In the genomic region with DNA sequence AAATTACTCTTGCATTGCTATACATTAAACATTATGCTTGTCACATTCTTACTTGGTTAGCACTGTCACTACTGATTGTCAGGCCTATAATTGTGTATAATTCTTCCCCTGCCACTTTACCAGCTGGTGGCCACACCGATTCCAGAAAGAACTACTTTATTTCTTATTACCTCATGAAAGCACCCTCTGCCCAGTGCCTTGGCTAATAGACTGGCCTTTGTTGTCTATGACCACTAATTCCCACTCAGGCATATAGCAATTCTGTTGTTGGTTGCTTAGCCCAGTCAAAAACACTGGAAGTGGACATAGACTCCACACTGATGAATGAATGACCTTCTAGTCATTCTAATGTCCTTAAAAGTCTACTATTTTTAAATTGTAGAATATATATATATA, we compare ENCODE assay signal across 22 cellular contexts. TPM values are rescaled to one million over a fixed set of nuclear protein-coding genes. Genes with fewer than 3 reads are reported as not detected.
DNase-seq lines count a peak whose midpoint lies in the region; ATAC-seq and TF ChIP-seq lines count a peak whose summit lies in the region.
"Had no signal": no experiment of that assay in that cellular context is flagged by ENCODE, and none has a peak within 500 bp of the region (broad histone marks: within the 10 kb centered on the region; RNA-seq: fewer than 3 reads in every experiment).

No MANE protein-coding gene starts in this region.

- no peak overlapping the region for H3K4me2 ChIP-seq in IMR-90 (ENCODE audit: low read depth, low read length)
- H3K4me2 ChIP-seq: PC-9 had no signal

- no peak overlapping the region for H3K4me3 ChIP-seq in IMR-90 (ENCODE audit: insufficient read depth, low read depth, low read length)
- H3K4me3 ChIP-seq: lower lobe of right lung, PC-9, SJSA1, transverse colon had no signal

- H2BK20ac ChIP-seq in IMR-90 (ENCODE audit: low read depth, low read length) = no peak overlapping the region

- in situ Hi-C loops in IMR-90 (cut with MboI; ENCODE audit: low sequenced_read_pairs) = no loop called here

- no peak overlapping the region for H2BK15ac ChIP-seq in IMR-90 (ENCODE audit: low read depth, low read length)

- H4K8ac ChIP-seq in IMR-90 (ENCODE audit: low read depth in 2 of 2, low read length in 2 of 2) = peak overlapping the region in 1 of 2 experiments; percentile 46; a peak in 2 of 4 replicates

- no peak for TF ChIP-seq CTCF in IMR-90 (conservative IDR thresholded peaks at IDR 0.05; ENCODE audit: low read depth, low read length)

- no peak for TF ChIP-seq POLR2A in IMR-90 (IDR thresholded peaks at IDR 0.05; ENCODE audit: low read depth, low read length)

- peak overlapping the region; percentile 90 for H3K4me3 Mint-ChIP-seq in stimulated activated naive CD8-positive, alpha-beta T cell treated with anti-CD3 and anti-CD28 coated beads, Interleukin-15, Interleukin-2, amounts not matched to agents 100 ng/mL and 50 ng/mL, for 24 hours
- H3K4me3 Mint-ChIP-seq in activated naive CD8-positive, alpha-beta T cell treated with anti-CD3 and anti-CD28 coated beads, Interleukin-2, amount 10 ng/mL, durations not matched to agents 7 days and 5 days = no peak overlapping the region
- H3K4me3 Mint-ChIP-seq in stimulated activated naive CD8-positive, alpha-beta T cell treated with anti-CD3 and anti-CD28 coated beads, Interleukin-15, amount 100 ng/mL, for 72 hours = peak overlapping the region; percentile 76 to 86
- no peak overlapping the region for H3K4me3 Mint-ChIP-seq in T-helper 2 cell treated with Interferon-gamma antibody and Interleukin-4, amounts not matched to agents 5 μg/mL and 100 μg/mL, for 36 hours
- H3K4me3 Mint-ChIP-seq: dendritic cell treated with granulocyte-macrophage colony-stimulating factor and Interleukin-4, amounts not matched to agents 40 ng/mL and 50 ng/mL, for 4 days had no signal

- peak overlapping the region; percentile 58; the same call in 1 of the 2 replicates for H2BK120ac ChIP-seq in IMR-90 (ENCODE audit: low read depth, low read length)

- H3K14ac ChIP-seq in IMR-90 (replicated peaks; ENCODE audit: low read depth, low read length) = no peak overlapping the region

- H2BK5ac ChIP-seq in IMR-90 (ENCODE audit: low read depth, low read length, poor library complexity, severe bottlenecking) = no peak overlapping the region

- H3K9me3 ChIP-seq in IMR-90 (ENCODE audit: control insufficient read depth, insufficient read depth, low read length) = no peaks in the 10 kb centered on the region
- H3K9me3 ChIP-seq: Caco-2, lower lobe of right lung, SJSA1, transverse colon had no signal

- WGBS in IMR-90 (ENCODE audit: extremely low coverage in 2 of 2, insufficient read length in 1 of 2), 2 experiments = no CpG with 5 or more reads among the region's 1 CpG

- no peak overlapping the region for H4K91ac ChIP-seq in IMR-90 (ENCODE audit: insufficient read depth, low read depth, low read length)

- no peak overlapping the region for H4K5ac ChIP-seq in IMR-90 (ENCODE audit: low read depth, low read length)

- H3K27ac ChIP-seq in IMR-90 (ENCODE audit: insufficient read depth, low read length) = no peak overlapping the region
- H3K27ac ChIP-seq: foreskin keratinocyte, lower lobe of right lung, PC-9, SJSA1, transverse colon had no signal

- H3K23ac ChIP-seq in IMR-90 (ENCODE audit: low read depth, low read length) = peak overlapping the region; percentile 19; the same call in 1 of the 2 replicates

- peaks cover 19 to 38% of the 10 kb centered on the region in 2 experiments for H3K79me1 ChIP-seq in IMR-90 (ENCODE audit: low read depth in 1 of 2, low read length in 2 of 2)

- H3K27me3 Mint-ChIP-seq in stimulated activated naive CD8-positive, alpha-beta T cell treated with anti-CD3 and anti-CD28 coated beads, Interleukin-15, Interleukin-2, amounts not matched to agents 100 ng/mL and 50 ng/mL, for 24 hours = no peaks in the 10 kb centered on the region
- no peaks in the 10 kb centered on the region for H3K27me3 Mint-ChIP-seq in activated naive CD8-positive, alpha-beta T cell treated with anti-CD3 and anti-CD28 coated beads, Interleukin-2, amount 10 ng/mL, durations not matched to agents 7 days and 5 days
- H3K27me3 Mint-ChIP-seq in stimulated activated naive CD8-positive, alpha-beta T cell treated with anti-CD3 and anti-CD28 coated beads, Interleukin-15, amount 100 ng/mL, for 72 hours = no peaks in the 10 kb centered on the region
- no peaks in the 10 kb centered on the region for H3K27me3 Mint-ChIP-seq in T-helper 2 cell treated with Interferon-gamma antibody and Interleukin-4, amounts not matched to agents 5 μg/mL and 100 μg/mL, for 36 hours (ENCODE audit: low read depth)
- H3K27me3 Mint-ChIP-seq: dendritic cell treated with granulocyte-macrophage colony-stimulating factor and Interleukin-4, amounts not matched to agents 40 ng/mL and 50 ng/mL, for 4 days had no signal

- H4K20me1 ChIP-seq in IMR-90 (ENCODE audit: insufficient read depth, low read length) = no peaks in the 10 kb centered on the region; the same call in 1 of the 2 replicates

- dilution Hi-C loops in IMR-90 (cut with HindIII; ENCODE audit: low sequenced_read_pairs, unreplicated experiment) = no loop called here

- no peak overlapping the region for H2AFZ ChIP-seq in IMR-90 (replicated peaks; ENCODE audit: low read length, poor library complexity)
- H2AFZ ChIP-seq: PC-9 had no signal

- peaks cover 98% of the 10 kb centered on the region for H3K36me3 Mint-ChIP-seq in stimulated activated naive CD8-positive, alpha-beta T cell treated with anti-CD3 and anti-CD28 coated beads, Interleukin-15, Interleukin-2, amounts not matched to agents 100 ng/mL and 50 ng/mL, for 24 hours (ENCODE audit: low read depth)
- peaks cover 36% of the 10 kb centered on the region for H3K36me3 Mint-ChIP-seq in activated naive CD8-positive, alpha-beta T cell treated with anti-CD3 and anti-CD28 coated beads, Interleukin-2, amount 10 ng/mL, durations not matched to agents 7 days and 5 days
- H3K36me3 Mint-ChIP-seq in T-helper 2 cell treated with Interferon-gamma antibody and Interleukin-4, amounts not matched to agents 5 μg/mL and 100 μg/mL, for 36 hours (ENCODE audit: low read depth) = peaks cover 53% of the 10 kb centered on the region

- no peaks in the 10 kb centered on the region for H3K27me3 ChIP-seq in IMR-90 (ENCODE audit: control insufficient read depth, insufficient read depth, low read length)
- H3K27me3 ChIP-seq: foreskin keratinocyte, SJSA1, transverse colon had no signal

- H3K4me1 Mint-ChIP-seq in stimulated activated naive CD8-positive, alpha-beta T cell treated with anti-CD3 and anti-CD28 coated beads, Interleukin-15, Interleukin-2, amounts not matched to agents 100 ng/mL and 50 ng/mL, for 24 hours (ENCODE audit: low read depth) = peaks cover 90% of the 10 kb centered on the region
- H3K4me1 Mint-ChIP-seq in activated naive CD8-positive, alpha-beta T cell treated with anti-CD3 and anti-CD28 coated beads, Interleukin-2, amount 10 ng/mL, durations not matched to agents 7 days and 5 days = peaks cover 56% of the 10 kb centered on the region
- H3K4me1 Mint-ChIP-seq in stimulated activated naive CD8-positive, alpha-beta T cell treated with anti-CD3 and anti-CD28 coated beads, Interleukin-15, amount 100 ng/mL, for 72 hours = peaks cover 69% of the 10 kb centered on the region
- peaks cover 65% of the 10 kb centered on the region for H3K4me1 Mint-ChIP-seq in T-helper 2 cell treated with Interferon-gamma antibody and Interleukin-4, amounts not matched to agents 5 μg/mL and 100 μg/mL, for 36 hours (ENCODE audit: low read depth)

- H2AK5ac ChIP-seq in IMR-90 (ENCODE audit: low read depth, low read length) = no peak overlapping the region

- H3K4me1 ChIP-seq in IMR-90 (ENCODE audit: control insufficient read depth, insufficient read depth, low read length) = peaks cover 7% of the 10 kb centered on the region
- H3K4me1 ChIP-seq: Caco-2 had no signal

- DNase-seq in stimulated activated naive CD8-positive, alpha-beta T cell treated with anti-CD3 and anti-CD28 coated beads, Interleukin-15, Interleukin-2, amounts not matched to agents 100 U/mL and 50 U/mL, for 24 hours = no peak
- DNase-seq in IMR-90 (no peak), posterior vena cava (ENCODE audit: low spot score) (no peak)
- no peak for DNase-seq in activated naive CD8-positive, alpha-beta T cell treated with anti-CD3 and anti-CD28 coated beads, Interleukin-2, amount 10 ng/mL, durations not matched to agents 7 days and 5 days
- no peak for DNase-seq in stimulated activated naive CD8-positive, alpha-beta T cell treated with anti-CD3 and anti-CD28 coated beads, Interleukin-15, amount 100 ng/mL, for 72 hours
- DNase-seq in T-helper 2 cell treated with Interferon-gamma antibody and Interleukin-4, amounts not matched to agents 5 μg/mL and 100 μg/mL, for 36 hours (ENCODE audit: low spot score) = no peak
- DNase-seq: activated CD4-positive, CD25-positive, alpha-beta regulatory T cell; Caco-2; foreskin keratinocyte; hippocampal formation; islet precursor cell; lower lobe of right lung; NCI-H1436 treated with DMSO at 0.1 percent for 48 hours; NCI-H2171 treated with DMSO at 0.1 percent for 48 hours; PC-9; right cardiac atrium; transverse colon had no signal

- ATAC-seq in stimulated activated naive CD8-positive, alpha-beta T cell treated with anti-CD3 and anti-CD28 coated beads, Interleukin-15, Interleukin-2, amounts not matched to agents 100 U/mL and 50 U/mL, for 24 hours = no peak
- ATAC-seq in IMR-90 (ENCODE audit: low read depth) (no peak), HG03095 (IDR thresholded peaks at IDR 0.05; ENCODE audit: unreplicated experiment) (no peak)
- no peak for ATAC-seq in activated naive CD8-positive, alpha-beta T cell treated with anti-CD3 and anti-CD28 coated beads, Interleukin-2, amount 10 ng/mL, durations not matched to agents 7 days and 5 days (ENCODE audit: low read depth)
- no peak for ATAC-seq in stimulated activated naive CD8-positive, alpha-beta T cell treated with anti-CD3 and anti-CD28 coated beads, Interleukin-15, amount 100 ng/mL, for 72 hours
- ATAC-seq: foreskin keratinocyte, HCT116, lower lobe of right lung, right cardiac atrium had no signal

- H3K9me1 ChIP-seq in IMR-90 (ENCODE audit: insufficient read depth, low read length) = peaks cover 6% of the 10 kb centered on the region

- no peak overlapping the region for H3K56ac ChIP-seq in IMR-90 (ENCODE audit: extremely low read depth, insufficient read depth, low read length)

- H3K9ac ChIP-seq in IMR-90 (ENCODE audit: low read depth, low read length) = no peak overlapping the region

- CTCF ChIA-PET in IMR-90 (lab: Yijun Ruan, JAX) = no interaction called here

- H2AK9ac ChIP-seq in IMR-90 (replicated peaks; ENCODE audit: low read depth, low read length, poor library complexity) = no peak overlapping the region

- no TSS peak for BruUV-seq in IMR-90 (replicated peaks; lab: Mats Ljungman, UMichigan)

- H3K27ac Mint-ChIP-seq in stimulated activated naive CD8-positive, alpha-beta T cell treated with anti-CD3 and anti-CD28 coated beads, Interleukin-15, Interleukin-2, amounts not matched to agents 100 ng/mL and 50 ng/mL, for 24 hours = peak overlapping the region; percentile 97
- peak overlapping the region; percentile 21 for H3K27ac Mint-ChIP-seq in activated naive CD8-positive, alpha-beta T cell treated with anti-CD3 and anti-CD28 coated beads, Interleukin-2, amount 10 ng/mL, durations not matched to agents 7 days and 5 days
- peak overlapping the region in 1 of 2 donors; percentile 7 for H3K27ac Mint-ChIP-seq in stimulated activated naive CD8-positive, alpha-beta T cell treated with anti-CD3 and anti-CD28 coated beads, Interleukin-15, amount 100 ng/mL, for 72 hours
- H3K27ac Mint-ChIP-seq in T-helper 2 cell treated with Interferon-gamma antibody and Interleukin-4, amounts not matched to agents 5 μg/mL and 100 μg/mL, for 36 hours = no peak overlapping the region
- H3K27ac Mint-ChIP-seq: dendritic cell treated with granulocyte-macrophage colony-stimulating factor and Interleukin-4, amounts not matched to agents 40 ng/mL and 50 ng/mL, for 4 days had no signal

- H3K18ac ChIP-seq in IMR-90 (ENCODE audit: low read depth, low read length) = no peak overlapping the region

- TF ChIP-seq RAD21 in IMR-90 (IDR thresholded peaks at IDR 0.05; ENCODE audit: low read length) = no peak

- intact Hi-C loops in IMR-90 (cut with micrococcal nuclease) (no loop called here), posterior vena cava (cut with DNase I) (no loop called here)

- peaks cover 8% of the 10 kb centered on the region; the same call in 1 of the 2 replicates for H3K36me3 ChIP-seq in IMR-90 (ENCODE audit: control insufficient read depth, insufficient read depth, low read length)
- H3K36me3 ChIP-seq: lower lobe of right lung, transverse colon had no signal

- no peaks in the 10 kb centered on the region for H3K9me3 Mint-ChIP-seq in stimulated activated naive CD8-positive, alpha-beta T cell treated with anti-CD3 and anti-CD28 coated beads, Interleukin-15, Interleukin-2, amounts not matched to agents 100 ng/mL and 50 ng/mL, for 24 hours
- no peaks in the 10 kb centered on the region for H3K9me3 Mint-ChIP-seq in activated naive CD8-positive, alpha-beta T cell treated with anti-CD3 and anti-CD28 coated beads, Interleukin-2, amount 10 ng/mL, durations not matched to agents 7 days and 5 days
- no peaks in the 10 kb centered on the region for H3K9me3 Mint-ChIP-seq in stimulated activated naive CD8-positive, alpha-beta T cell treated with anti-CD3 and anti-CD28 coated beads, Interleukin-15, amount 100 ng/mL, for 72 hours
- H3K9me3 Mint-ChIP-seq in T-helper 2 cell treated with Interferon-gamma antibody and Interleukin-4, amounts not matched to agents 5 μg/mL and 100 μg/mL, for 36 hours = no peaks in the 10 kb centered on the region
- H3K9me3 Mint-ChIP-seq: dendritic cell treated with granulocyte-macrophage colony-stimulating factor and Interleukin-4, amounts not matched to agents 40 ng/mL and 50 ng/mL, for 4 days had no signal

- H3K4ac ChIP-seq in IMR-90 (ENCODE audit: low read depth, low read length) = no peak overlapping the region; the same call in 1 of the 2 replicates

- POLR2A ChIA-PET in IMR-90 (lab: Charles Lee; ENCODE audit: unreplicated experiment) = no interaction called here
- POLR2A ChIA-PET in activated naive CD8-positive, alpha-beta T cell treated with anti-CD3 and anti-CD28 coated beads, Interleukin-2, amount 10 ng/mL, durations not matched to agents 7 days and 5 days (lab: Charles Lee) = interaction anchor here (3.6 kb wide), 1 partner anchor 10 kb away, joined by 17 read pairs; no protein-coding TSS in a partner anchor

RNA-seq across cellular contexts. Expression of a gene that starts 35.6 kb away (rescaled TPM):
- 20.6 and 40.0 TPM in 2 replicates for total RNA-seq in IMR-90 (2012; rRNA removed)
- 15.2 and 15.4 TPM in 2 replicates for polyA plus RNA-seq in IMR-90 (2012; rRNA removed)
- 3.0 and 5.4 TPM in 2 replicates for polyA plus RNA-seq in IMR-90 (2012; cell fraction: cytosol; rRNA removed)
- polyA plus RNA-seq in IMR-90 (2012; cell fraction: nucleus; rRNA removed; ENCODE audit: low replicate concordance) = 1.3 and 5.9 TPM in 2 replicates
- 10 to 100 TPM; 34.1 to 34.2 TPM for total RNA-seq in activated naive CD8-positive, alpha-beta T cell treated with anti-CD3 and anti-CD28 coated beads, Interleukin-2, amount 10 ng/mL, durations not matched to agents 7 days and 5 days
- total RNA-seq in posterior vena cava = 10 to 100 TPM; 17.0 to 23.7 TPM

Comparison
In these comparisons a context has a peak if more than half of its experiments do, and no peak if none do; other contexts are left out.
1. H3K4me3 Mint-ChIP-seq: peak in stimulated activated naive CD8-positive, alpha-beta T cell treated with anti-CD3 and anti-CD28 coated beads, Interleukin-15, Interleukin-2, amounts not matched to agents 100 ng/mL and 50 ng/mL, for 24 hours (single experiment) and stimulated activated naive CD8-positive, alpha-beta T cell treated with anti-CD3 and anti-CD28 coated beads, Interleukin-15, amount 100 ng/mL, for 72 hours (2 of 2); none in activated naive CD8-positive, alpha-beta T cell treated with anti-CD3 and anti-CD28 coated beads, Interleukin-2, amount 10 ng/mL, durations not matched to agents 7 days and 5 days (single experiment) and T-helper 2 cell treated with Interferon-gamma antibody and Interleukin-4, amounts not matched to agents 5 μg/mL and 100 μg/mL, for 36 hours (single experiment).